8 cellular contexts compared by ENCODE assay signal in the genomic region with DNA sequence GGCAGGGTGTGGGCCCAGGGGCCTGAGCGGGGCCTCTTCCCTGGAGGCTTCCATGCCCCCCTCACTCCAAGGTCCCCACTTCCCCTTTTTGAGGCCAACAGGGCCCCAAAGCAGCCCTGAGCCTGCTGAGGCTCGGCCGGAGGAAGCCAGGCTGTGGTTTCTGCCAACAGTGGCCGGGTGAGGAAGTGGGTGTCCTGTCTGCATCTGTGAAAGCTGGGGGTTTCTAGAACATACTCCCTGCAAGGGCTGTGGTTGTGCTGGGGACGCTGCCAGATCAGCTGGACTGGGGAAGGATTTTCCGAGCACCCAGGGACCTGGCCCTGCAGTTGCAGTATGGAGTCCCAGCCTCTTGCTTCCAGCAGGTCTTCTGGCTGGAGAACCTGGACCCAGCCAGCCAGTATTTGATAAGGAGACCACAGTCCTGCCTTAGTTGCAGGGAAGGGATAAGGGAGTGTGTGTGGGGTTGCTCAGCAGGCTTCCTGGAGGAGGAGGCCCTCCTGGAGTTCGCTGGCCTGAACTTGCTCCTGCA. TPM values are rescaled to one million over a fixed set of nuclear protein-coding genes. Genes with fewer than 3 reads are reported as not detected.
A peak's percentile ranks its signal among the peaks of the same experiment; 100 is the strongest.
DNase-seq lines count a peak whose midpoint lies in the region; ATAC-seq and TF ChIP-seq lines count a peak whose summit lies in the region.

No MANE protein-coding gene starts in this region.

- 94% methylated on average over 6 of the region's 7 CpGs for WGBS in mesenchymal stem cell

- H3K4me3 ChIP-seq in mesenchymal stem cell (ENCODE audit: insufficient read depth in 1 of 2, low read depth in 1 of 2, low read length in 2 of 2) (no peak overlapping the region), upper lobe of right lung (peak overlapping the region; percentile 6)

- no peak overlapping the region for H3K18ac ChIP-seq in mesenchymal stem cell (ENCODE audit: low read depth in 1 of 2, low read length in 2 of 2)

- no peak for TF ChIP-seq CTCF in upper lobe of right lung (IDR thresholded peaks at IDR 0.05)

- no peak overlapping the region for H4K8ac ChIP-seq in mesenchymal stem cell (ENCODE audit: low read length)

- H3K4me1 ChIP-seq in mesenchymal stem cell (ENCODE audit: control insufficient read depth, insufficient read depth, low read depth, low read length) (peaks cover 9% of the 10 kb centered on the region), upper lobe of right lung (peaks cover 48% of the 10 kb centered on the region)

- no peaks in the 10 kb centered on the region for H3K9me3 ChIP-seq in mesenchymal stem cell (ENCODE audit: control insufficient read depth, low read length)
- no peaks in the 10 kb centered on the region for H3K9me3 ChIP-seq in upper lobe of right lung

- DNase-seq in SIG-M5 treated with dmso at 0.1 percent for 504 hours (lab: John Stamatoyannopoulos, UW; ENCODE audit: unreplicated experiment) (peak; percentile 96), anterior cingulate cortex (lab: John Stamatoyannopoulos, UW) (peak in 37 of 58 donors; percentile 15 to 67 (median 38)), mesenchymal stem cell (no peak), upper lobe of right lung (peak; percentile 91), NCI-H510A treated with DMSO at 0.1 percent for 48 hours (lab: John Stamatoyannopoulos, UW) (no peak), DMS 273 treated with DMSO at 0.1 percent for 48 hours (lab: John Stamatoyannopoulos, UW) (no peak)

- H3K27me3 ChIP-seq in mesenchymal stem cell (ENCODE audit: control insufficient read depth in 1 of 2, insufficient read depth in 1 of 2, low read length in 2 of 2) (no peaks in the 10 kb centered on the region), upper lobe of right lung (no peaks in the 10 kb centered on the region)

- H2BK12ac ChIP-seq in mesenchymal stem cell (ENCODE audit: low read length in 2 of 2): no peak overlapping the region

- peaks cover 29% of the 10 kb centered on the region for H3K79me1 ChIP-seq in mesenchymal stem cell (replicated peaks; ENCODE audit: low read length, poor library complexity, severe bottlenecking)

- intact Hi-C loops in upper lobe of right lung (cut with DNase I): no loop called here

- no peak overlapping the region for H2AK5ac ChIP-seq in mesenchymal stem cell (ENCODE audit: low read length, severe bottlenecking)

- no peak overlapping the region for H2AFZ ChIP-seq in mesenchymal stem cell (ENCODE audit: low read depth, low read length)

- H3K36me3 ChIP-seq in mesenchymal stem cell (ENCODE audit: control insufficient read depth in 1 of 2, insufficient read depth in 2 of 2, low read depth in 1 of 2, low read length in 2 of 2): peaks cover 3 to 5% of the 10 kb centered on the region in 2 experiments
- H3K36me3 ChIP-seq in upper lobe of right lung: no peaks in the 10 kb centered on the region

- TF ChIP-seq POLR2A in GM18526 (IDR thresholded peaks at IDR 0.05; ENCODE audit: extremely low read depth, insufficient read length): peak; percentile 14

- no peak overlapping the region for H4K91ac ChIP-seq in mesenchymal stem cell (ENCODE audit: low read length)

- ATAC-seq in HG02938 (IDR thresholded peaks at IDR 0.05; ENCODE audit: unreplicated experiment): peak; percentile 83
- peak; percentile 88 for ATAC-seq in upper lobe of right lung

- H3K23ac ChIP-seq in mesenchymal stem cell (ENCODE audit: low read length in 2 of 2): no peak overlapping the region

- peak overlapping the region; percentile 41 for H3K9ac ChIP-seq in mesenchymal stem cell (ENCODE audit: low read length)

- no peak overlapping the region for H3K4me2 ChIP-seq in mesenchymal stem cell (ENCODE audit: low read length, poor library complexity, severe bottlenecking)

- H2BK5ac ChIP-seq in mesenchymal stem cell (ENCODE audit: low read depth, low read length, poor library complexity, severe bottlenecking): no peak overlapping the region

- no peak overlapping the region for H3K4ac ChIP-seq in mesenchymal stem cell (ENCODE audit: low read depth in 1 of 2, low read length in 2 of 2)

- H3K14ac ChIP-seq in mesenchymal stem cell (ENCODE audit: low read length in 2 of 2): no peak overlapping the region

- H3K27ac ChIP-seq in mesenchymal stem cell (ENCODE audit: low read length, poor library complexity, severe bottlenecking) (no peak overlapping the region), upper lobe of right lung (peak overlapping the region; percentile 80)

- H2BK15ac ChIP-seq in mesenchymal stem cell (ENCODE audit: low read depth, poor library complexity, severe bottlenecking): no peak overlapping the region

- no peak overlapping the region for H2BK120ac ChIP-seq in mesenchymal stem cell (ENCODE audit: low read depth, low read length)

RNA-seq across cellular contexts. Expression of a gene that starts 15.7 kb away (rescaled TPM):
- 6.2 TPM for polyA plus RNA-seq in mesenchymal stem cell (2013, experiment 1 of 2)
- polyA plus RNA-seq in mesenchymal stem cell (2013, experiment 2 of 2): 6.4 TPM
- total RNA-seq in upper lobe of right lung: 88.1 TPM

Comparison
In these comparisons a context has a peak if more than half of its experiments do, and no peak if none do; other contexts are left out.
1. DNase-seq: peak in SIG-M5 treated with dmso at 0.1 percent for 504 hours (single experiment), anterior cingulate cortex (37 of 58) and upper lobe of right lung (single experiment); none in mesenchymal stem cell (single experiment), NCI-H510A treated with DMSO at 0.1 percent for 48 hours (single experiment) and DMS 273 treated with DMSO at 0.1 percent for 48 hours (single experiment).